ENCODE assay signal across 3 cellular contexts in the genomic region with DNA sequence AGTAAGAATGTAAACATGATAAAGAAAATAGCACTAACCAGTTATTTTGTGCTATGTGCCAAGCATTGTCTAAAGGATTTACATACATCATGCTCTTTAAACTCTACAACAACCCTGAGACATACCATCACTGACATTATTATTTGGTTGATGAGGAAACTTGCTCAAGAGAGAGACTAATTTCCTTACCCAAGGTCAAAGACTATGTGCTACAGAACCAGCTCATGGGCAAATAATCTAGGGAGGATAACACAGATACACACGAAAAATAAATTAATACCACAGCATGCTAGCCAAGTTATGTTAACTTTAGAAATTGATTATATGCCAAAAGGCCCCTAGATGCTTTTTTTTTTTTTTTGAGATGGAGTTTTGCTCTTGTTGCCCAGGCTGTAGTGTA.
TF ChIP-seq lines count a peak whose summit lies in the region.

No MANE protein-coding gene starts in this region.

TF ChIP-seq in GM23338, 12 proteins besides CTCF, POLR2A, EP300 and RAD21 (continues in another document):
- no peak for TF ChIP-seq NANOG (IDR thresholded peaks at IDR 0.05; ENCODE audit: borderline replicate concordance)
- TF ChIP-seq, protein P1, sequence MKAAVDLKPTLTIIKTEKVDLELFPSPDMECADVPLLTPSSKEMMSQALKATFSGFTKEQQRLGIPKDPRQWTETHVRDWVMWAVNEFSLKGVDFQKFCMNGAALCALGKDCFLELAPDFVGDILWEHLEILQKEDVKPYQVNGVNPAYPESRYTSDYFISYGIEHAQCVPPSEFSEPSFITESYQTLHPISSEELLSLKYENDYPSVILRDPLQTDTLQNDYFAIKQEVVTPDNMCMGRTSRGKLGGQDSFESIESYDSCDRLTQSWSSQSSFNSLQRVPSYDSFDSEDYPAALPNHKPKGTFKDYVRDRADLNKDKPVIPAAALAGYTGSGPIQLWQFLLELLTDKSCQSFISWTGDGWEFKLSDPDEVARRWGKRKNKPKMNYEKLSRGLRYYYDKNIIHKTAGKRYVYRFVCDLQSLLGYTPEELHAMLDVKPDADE (IDR thresholded peaks at IDR 0.05): no peak
- no peak for TF ChIP-seq JUNB (IDR thresholded peaks at IDR 0.05; ENCODE audit: unreplicated experiment)
- no peak for TF ChIP-seq EZH2phosphoT487 (IDR thresholded peaks at IDR 0.05; ENCODE audit: unreplicated experiment)

TF ChIP-seq in GM12878, 131 proteins besides CTCF, POLR2A, EP300 and RAD21:
- TF ChIP-seq KDM1A (IDR thresholded peaks at IDR 0.05; ENCODE audit: borderline replicate concordance): no peak
- no peak for TF ChIP-seq PBX3 (IDR thresholded peaks at IDR 0.05; ENCODE audit: insufficient replicate concordance, low read depth, low read length)
- TF ChIP-seq, protein P2, sequence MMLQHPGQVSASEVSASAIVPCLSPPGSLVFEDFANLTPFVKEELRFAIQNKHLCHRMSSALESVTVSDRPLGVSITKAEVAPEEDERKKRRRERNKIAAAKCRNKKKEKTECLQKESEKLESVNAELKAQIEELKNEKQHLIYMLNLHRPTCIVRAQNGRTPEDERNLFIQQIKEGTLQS (IDR thresholded peaks at IDR 0.05; ENCODE audit: borderline replicate concordance, extremely low read depth, low read depth, low read length): no peak
- TF ChIP-seq NKRF (conservative IDR thresholded peaks at IDR 0.05): no peak
- no peak for TF ChIP-seq CEBPB (IDR thresholded peaks at IDR 0.05; ENCODE audit: borderline replicate concordance in 1 of 2, low read depth in 2 of 2, low read length in 2 of 2)
- TF ChIP-seq CBX3 (IDR thresholded peaks at IDR 0.05; ENCODE audit: borderline replicate concordance, low read depth): no peak
- no peak for TF ChIP-seq ASH2L (IDR thresholded peaks at IDR 0.05; ENCODE audit: borderline replicate concordance, low read depth)
- no peak for TF ChIP-seq ZBED1 (IDR thresholded peaks at IDR 0.05; ENCODE audit: borderline replicate concordance)
- TF ChIP-seq EGR1 (IDR thresholded peaks at IDR 0.05; ENCODE audit: borderline replicate concordance in 1 of 2, low read depth in 2 of 2, low read length in 2 of 2): no peak
- TF ChIP-seq HDAC6 (IDR thresholded peaks at IDR 0.05; ENCODE audit: unreplicated experiment): no peak
- TF ChIP-seq, protein P3, sequence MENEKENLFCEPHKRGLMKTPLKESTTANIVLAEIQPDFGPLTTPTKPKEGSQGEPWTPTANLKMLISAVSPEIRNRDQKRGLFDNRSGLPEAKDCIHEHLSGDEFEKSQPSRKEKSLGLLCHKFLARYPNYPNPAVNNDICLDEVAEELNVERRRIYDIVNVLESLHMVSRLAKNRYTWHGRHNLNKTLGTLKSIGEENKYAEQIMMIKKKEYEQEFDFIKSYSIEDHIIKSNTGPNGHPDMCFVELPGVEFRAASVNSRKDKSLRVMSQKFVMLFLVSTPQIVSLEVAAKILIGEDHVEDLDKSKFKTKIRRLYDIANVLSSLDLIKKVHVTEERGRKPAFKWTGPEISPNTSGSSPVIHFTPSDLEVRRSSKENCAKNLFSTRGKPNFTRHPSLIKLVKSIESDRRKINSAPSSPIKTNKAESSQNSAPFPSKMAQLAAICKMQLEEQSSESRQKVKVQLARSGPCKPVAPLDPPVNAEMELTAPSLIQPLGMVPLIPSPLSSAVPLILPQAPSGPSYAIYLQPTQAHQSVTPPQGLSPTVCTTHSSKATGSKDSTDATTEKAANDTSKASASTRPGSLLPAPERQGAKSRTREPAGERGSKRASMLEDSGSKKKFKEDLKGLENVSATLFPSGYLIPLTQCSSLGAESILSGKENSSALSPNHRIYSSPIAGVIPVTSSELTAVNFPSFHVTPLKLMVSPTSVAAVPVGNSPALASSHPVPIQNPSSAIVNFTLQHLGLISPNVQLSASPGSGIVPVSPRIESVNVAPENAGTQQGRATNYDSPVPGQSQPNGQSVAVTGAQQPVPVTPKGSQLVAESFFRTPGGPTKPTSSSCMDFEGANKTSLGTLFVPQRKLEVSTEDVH (IDR thresholded peaks at IDR 0.05; ENCODE audit: low read depth, partially characterized antibody): no peak
- TF ChIP-seq, protein P4, sequence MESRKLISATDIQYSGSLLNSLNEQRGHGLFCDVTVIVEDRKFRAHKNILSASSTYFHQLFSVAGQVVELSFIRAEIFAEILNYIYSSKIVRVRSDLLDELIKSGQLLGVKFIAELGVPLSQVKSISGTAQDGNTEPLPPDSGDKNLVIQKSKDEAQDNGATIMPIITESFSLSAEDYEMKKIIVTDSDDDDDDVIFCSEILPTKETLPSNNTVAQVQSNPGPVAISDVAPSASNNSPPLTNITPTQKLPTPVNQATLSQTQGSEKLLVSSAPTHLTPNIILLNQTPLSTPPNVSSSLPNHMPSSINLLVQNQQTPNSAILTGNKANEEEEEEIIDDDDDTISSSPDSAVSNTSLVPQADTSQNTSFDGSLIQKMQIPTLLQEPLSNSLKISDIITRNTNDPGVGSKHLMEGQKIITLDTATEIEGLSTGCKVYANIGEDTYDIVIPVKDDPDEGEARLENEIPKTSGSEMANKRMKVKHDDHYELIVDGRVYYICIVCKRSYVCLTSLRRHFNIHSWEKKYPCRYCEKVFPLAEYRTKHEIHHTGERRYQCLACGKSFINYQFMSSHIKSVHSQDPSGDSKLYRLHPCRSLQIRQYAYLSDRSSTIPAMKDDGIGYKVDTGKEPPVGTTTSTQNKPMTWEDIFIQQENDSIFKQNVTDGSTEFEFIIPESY (IDR thresholded peaks at IDR 0.05): no peak

TF ChIP-seq in neural cell, 6 proteins besides CTCF, POLR2A, EP300 and RAD21:
- TF ChIP-seq TAF1 (IDR thresholded peaks at IDR 0.05; ENCODE audit: low read depth) (no peak), EZH2 (IDR thresholded peaks at IDR 0.05; ENCODE audit: borderline replicate concordance, insufficient read depth, low read length, poor library complexity, severe bottlenecking) (no peak), REST (IDR thresholded peaks at IDR 0.05; ENCODE audit: borderline replicate concordance) (no peak)
